In genomic region chr21:46017148-46017547, GRCh38 we compare ENCODE assay signal across 17 cellular contexts. TPM values are rescaled to one million over a fixed set of nuclear protein-coding genes. Genes with fewer than 3 reads are reported as not detected.
DNase-seq lines count a peak whose midpoint lies in the region; ATAC-seq, FAIRE-seq and TF ChIP-seq lines count a peak whose summit lies in the region.
"Had no signal": no experiment of that assay in that cellular context is flagged by ENCODE, and none has a peak within 500 bp of the region (broad histone marks: within the 10 kb centered on the region; RNA-seq: fewer than 3 reads in every experiment).

No MANE protein-coding gene starts in this region.

- H4K91ac ChIP-seq in mesenchymal stem cell (ENCODE audit: low read length) = no peak overlapping the region

- H3F3A ChIP-seq in GM23248 (ENCODE audit: insufficient read depth) = peaks cover 12% of the 10 kb centered on the region; the same call in 1 of the 2 replicates

- H3K4me3 ChIP-seq in HEK293 (ENCODE audit: low read depth, low read length) = no peak overlapping the region
- no peak overlapping the region for H3K4me3 ChIP-seq in mesenchymal stem cell (ENCODE audit: insufficient read depth in 1 of 2, low read depth in 1 of 2, low read length in 2 of 2)
- H3K4me3 ChIP-seq in GM23248 = no peak overlapping the region
- H3K4me3 ChIP-seq: BLaER1, HAP-1 had no signal

- no peak overlapping the region for H2BK15ac ChIP-seq in mesenchymal stem cell (ENCODE audit: low read depth, poor library complexity, severe bottlenecking)

- ATAC-seq in activated naive CD8-positive, alpha-beta T cell treated with anti-CD3 and anti-CD28 coated beads, Interleukin-2, amount 50 U/mL, for 24 hours = peak; percentile 76
- ATAC-seq in GM19455 (IDR thresholded peaks at IDR 0.05; ENCODE audit: unreplicated experiment) = no peak

- CTCF ChIA-PET in HEK293 (lab: Yijun Ruan, JAX) = interaction anchor here (0.7 kb wide), 1 partner anchor 38 kb away, joined by 3 read pairs; no protein-coding TSS in a partner anchor

- no peak overlapping the region for H2BK120ac ChIP-seq in mesenchymal stem cell (ENCODE audit: low read depth, low read length)

- no peak for DNase-seq in activated naive CD8-positive, alpha-beta T cell treated with anti-CD3 and anti-CD28 coated beads, Interleukin-2, amount 50 U/mL, for 24 hours
- DNase-seq in activated naive CD8-positive, alpha-beta T cell treated with anti-CD3 and anti-CD28 coated beads for 36 hours = no peak
- DNase-seq in RCC 7860 (ENCODE audit: low spot score) (peak; percentile 54), mesenchymal stem cell (no peak), GM13977 (ENCODE audit: low spot score) (no peak), GM23248 (no peak)
- DNase-seq: 8988T; AML-193; CD4-positive, CD25-positive, alpha-beta regulatory T cell; DMS53; GF-D8; HFFc6 had no signal

- no peaks in the 10 kb centered on the region for H3K9me2 ChIP-seq in GM23248 (ENCODE audit: insufficient read depth)

- H4K8ac ChIP-seq in mesenchymal stem cell (ENCODE audit: low read length) = peak overlapping the region; percentile 1

- no peak overlapping the region for H3K23ac ChIP-seq in mesenchymal stem cell (ENCODE audit: low read length in 2 of 2)

- H3K14ac ChIP-seq in mesenchymal stem cell (ENCODE audit: low read length in 2 of 2) = no peak overlapping the region

- no peak overlapping the region for H3K4me3 Mint-ChIP-seq in activated naive CD8-positive, alpha-beta T cell treated with anti-CD3 and anti-CD28 coated beads, Interleukin-2, amount 50 U/mL, for 24 hours
- no peak overlapping the region for H3K4me3 Mint-ChIP-seq in activated naive CD8-positive, alpha-beta T cell treated with anti-CD3 and anti-CD28 coated beads for 36 hours
- H3K4me3 Mint-ChIP-seq: CD4-positive, CD25-positive, alpha-beta regulatory T cell; HFFc6 had no signal

- no peak overlapping the region for H2BK5ac ChIP-seq in mesenchymal stem cell (ENCODE audit: low read depth, low read length, poor library complexity, severe bottlenecking)

- no peaks in the 10 kb centered on the region for H3K36me3 Mint-ChIP-seq in activated naive CD8-positive, alpha-beta T cell treated with anti-CD3 and anti-CD28 coated beads, Interleukin-2, amount 50 U/mL, for 24 hours (ENCODE audit: low read depth)
- no peaks in the 10 kb centered on the region for H3K36me3 Mint-ChIP-seq in activated naive CD8-positive, alpha-beta T cell treated with anti-CD3 and anti-CD28 coated beads for 36 hours
- H3K36me3 Mint-ChIP-seq: CD4-positive, CD25-positive, alpha-beta regulatory T cell had no signal

- no peaks in the 10 kb centered on the region for H3K79me2 ChIP-seq in GM23248 (ENCODE audit: insufficient read depth)

- H3K36me3 ChIP-seq in HEK293 (ENCODE audit: control insufficient read depth in 2 of 2, insufficient read depth in 1 of 2, low read length in 2 of 2) = no peaks in the 10 kb centered on the region
- no peaks in the 10 kb centered on the region for H3K36me3 ChIP-seq in mesenchymal stem cell (ENCODE audit: control insufficient read depth in 1 of 2, insufficient read depth in 2 of 2, low read depth in 1 of 2, low read length in 2 of 2)
- H3K36me3 ChIP-seq in GM23248 (ENCODE audit: low read depth) = no peaks in the 10 kb centered on the region
- H3K36me3 ChIP-seq: BLaER1, HAP-1 had no signal

- peaks cover 42% of the 10 kb centered on the region for H3K27me3 Mint-ChIP-seq in activated naive CD8-positive, alpha-beta T cell treated with anti-CD3 and anti-CD28 coated beads, Interleukin-2, amount 50 U/mL, for 24 hours
- peaks cover 56% of the 10 kb centered on the region for H3K27me3 Mint-ChIP-seq in activated naive CD8-positive, alpha-beta T cell treated with anti-CD3 and anti-CD28 coated beads for 36 hours

- no peak overlapping the region for H2AFZ ChIP-seq in mesenchymal stem cell (ENCODE audit: low read depth, low read length)
- no peak overlapping the region for H2AFZ ChIP-seq in GM23248

- in situ Hi-C loops in GM13977 (cut with MboI; ENCODE audit: low pct_unique_long_range_greater_than_20kb, low sequenced_read_pairs, unreplicated experiment) (no loop called here), GM23248 (cut with MboI) (no loop called here)

- no peaks in the 10 kb centered on the region for H4K20me1 ChIP-seq in GM23248 (ENCODE audit: insufficient read depth)
- H4K20me1 ChIP-seq: BLaER1 had no signal

- TF ChIP-seq CTCF in HEK293 (tag by site-specific recombination; IDR thresholded peaks at IDR 0.05) (no peak), GM13977 (IDR thresholded peaks at IDR 0.05; ENCODE audit: extremely low read depth, insufficient read depth, missing control alignments) (no peak)

- peak overlapping the region in 1 of 2 experiments; percentile 35 for H3K18ac ChIP-seq in mesenchymal stem cell (ENCODE audit: low read depth in 1 of 2, low read length in 2 of 2)

- H3K27ac ChIP-seq in HEK293 (ENCODE audit: extremely low read depth, low read depth, low read length) = no peak overlapping the region
- H3K27ac ChIP-seq in mesenchymal stem cell (ENCODE audit: low read length, poor library complexity, severe bottlenecking) = no peak overlapping the region
- no peak overlapping the region for H3K27ac ChIP-seq in GM23248
- H3K27ac ChIP-seq: BLaER1 had no signal

- H3K4me1 Mint-ChIP-seq in activated naive CD8-positive, alpha-beta T cell treated with anti-CD3 and anti-CD28 coated beads, Interleukin-2, amount 50 U/mL, for 24 hours = peaks cover 6% of the 10 kb centered on the region
- H3K4me1 Mint-ChIP-seq in activated naive CD8-positive, alpha-beta T cell treated with anti-CD3 and anti-CD28 coated beads for 36 hours = no peaks in the 10 kb centered on the region
- H3K4me1 Mint-ChIP-seq: CD4-positive, CD25-positive, alpha-beta regulatory T cell had no signal

- H3K9ac ChIP-seq in mesenchymal stem cell (ENCODE audit: low read length) (no peak overlapping the region), GM23248 (no peak overlapping the region)
- H3K9ac ChIP-seq: BLaER1 had no signal

- H3K9me3 ChIP-seq in HEK293 (ENCODE audit: control insufficient read depth, insufficient read depth, low read depth, low read length) = no peaks in the 10 kb centered on the region
- no peaks in the 10 kb centered on the region for H3K9me3 ChIP-seq in mesenchymal stem cell (ENCODE audit: control insufficient read depth, low read length)
- no peaks in the 10 kb centered on the region for H3K9me3 ChIP-seq in GM23248 (ENCODE audit: low read depth)
- H3K9me3 ChIP-seq: BLaER1, HAP-1 had no signal

- H3K27ac Mint-ChIP-seq in activated naive CD8-positive, alpha-beta T cell treated with anti-CD3 and anti-CD28 coated beads, Interleukin-2, amount 50 U/mL, for 24 hours = no peak overlapping the region
- no peak overlapping the region for H3K27ac Mint-ChIP-seq in activated naive CD8-positive, alpha-beta T cell treated with anti-CD3 and anti-CD28 coated beads for 36 hours
- H3K27ac Mint-ChIP-seq: HFFc6 had no signal

- H3K4me1 ChIP-seq in HEK293 (ENCODE audit: control insufficient read depth, insufficient read depth, low read length) (no peaks in the 10 kb centered on the region), mesenchymal stem cell (ENCODE audit: control insufficient read depth, insufficient read depth, low read depth, low read length) (peaks cover 4% of the 10 kb centered on the region), GM23248 (ENCODE audit: insufficient read depth) (peaks cover 5% of the 10 kb centered on the region)
- H3K4me1 ChIP-seq: HAP-1 had no signal

- H2AK5ac ChIP-seq in mesenchymal stem cell (ENCODE audit: low read length, severe bottlenecking) = no peak overlapping the region

- no peaks in the 10 kb centered on the region for H3K9me3 Mint-ChIP-seq in activated naive CD8-positive, alpha-beta T cell treated with anti-CD3 and anti-CD28 coated beads, Interleukin-2, amount 50 U/mL, for 24 hours
- no peaks in the 10 kb centered on the region for H3K9me3 Mint-ChIP-seq in activated naive CD8-positive, alpha-beta T cell treated with anti-CD3 and anti-CD28 coated beads for 36 hours
- H3K9me3 Mint-ChIP-seq: HFFc6 had no signal

- H3K4ac ChIP-seq in mesenchymal stem cell (ENCODE audit: low read depth in 1 of 2, low read length in 2 of 2) = no peak overlapping the region

- H3K27me3 ChIP-seq in mesenchymal stem cell (ENCODE audit: control insufficient read depth in 1 of 2, insufficient read depth in 1 of 2, low read length in 2 of 2) (no peaks in the 10 kb centered on the region), GM23248 (replicated peaks; ENCODE audit: insufficient read depth) (no peaks in the 10 kb centered on the region)
- H3K27me3 ChIP-seq: BLaER1 had no signal

- FAIRE-seq in RCC 7860 (lab: Jason Lieb, UNC) = peak; percentile 80
- FAIRE-seq: H1 had no signal

- peak overlapping the region in 1 of 2 experiments; percentile 20 for H2BK12ac ChIP-seq in mesenchymal stem cell (ENCODE audit: low read length in 2 of 2)

- H3K4me2 ChIP-seq in mesenchymal stem cell (ENCODE audit: low read length, poor library complexity, severe bottlenecking) (no peak overlapping the region), GM23248 (ENCODE audit: unreplicated experiment) (no peak overlapping the region)

- POLR2A ChIA-PET in HEK293 (lab: Yijun Ruan, JAX) = no interaction called here

- no peaks in the 10 kb centered on the region for H3K79me1 ChIP-seq in mesenchymal stem cell (replicated peaks; ENCODE audit: low read length, poor library complexity, severe bottlenecking)

TF ChIP-seq in HEK293, 187 proteins besides CTCF, POLR2A, EP300 and RAD21 (continues in another document):
- no peak for TF ChIP-seq YY2 (tag by site-specific recombination; IDR thresholded peaks at IDR 0.05)
- peak; percentile 81 for TF ChIP-seq ZNF398 (tag by site-specific recombination; IDR thresholded peaks at IDR 0.05)
- no peak for TF ChIP-seq ZNF561 (tag by site-specific recombination; IDR thresholded peaks at IDR 0.05; ENCODE audit: borderline replicate concordance)
- TF ChIP-seq ZNF24 (tag by site-specific recombination; IDR thresholded peaks at IDR 0.05) = no peak
- no peak for TF ChIP-seq ZNF747 (tag by site-specific recombination; IDR thresholded peaks at IDR 0.05)

RNA-seq across cellular contexts. Expression of gene COL6A1, which starts 35.6 kb away (rescaled TPM):
- 1 to 10 TPM; 4.3 to 5.2 TPM for total RNA-seq in activated naive CD8-positive, alpha-beta T cell treated with anti-CD3 and anti-CD28 coated beads for 36 hours
- polyA plus RNA-seq in mesenchymal stem cell (2013, experiment 1 of 2) = 2,201 TPM
- 2,173 TPM for polyA plus RNA-seq in mesenchymal stem cell (2013, experiment 2 of 2)
- 1,783 and 1,897 TPM in 2 replicates for total RNA-seq in GM23248 (2014; rRNA removed; shearing (Covaris generic))
- polyA plus RNA-seq in GM23248 (2016; fragmentation: Nextera tagmentation; extraction: Ambion mirVana) = 685 and 707 TPM in 2 replicates

Comparison
In these comparisons a context has a peak if more than half of its experiments do, and no peak if none do; other contexts are left out.
1. RNA of gene COL6A1, which starts 35.6 kb away (total RNA-seq): 1,783 to 1,897 TPM in GM23248; 4.3 to 5.2 TPM in activated naive CD8-positive, alpha-beta T cell treated with anti-CD3 and anti-CD28 coated beads for 36 hours; every median in the first group is over 100 times any median in the second.